ENCODE assay signal across 8 cellular contexts in genomic region chr1:84271452-84272273, GRCh38. TPM values are rescaled to one million over a fixed set of nuclear protein-coding genes. Genes with fewer than 3 reads are reported as not detected.
DNase-seq lines count a peak whose midpoint lies in the region; ATAC-seq and TF ChIP-seq lines count a peak whose summit lies in the region.

No MANE protein-coding gene starts in this region.

- no peak for TF ChIP-seq CTCF in left lung (IDR thresholded peaks at IDR 0.05)

- H3K27me3 ChIP-seq in left lung = no peaks in the 10 kb centered on the region

- no peak overlapping the region for H3K4me3 ChIP-seq in left lung

- DNase-seq in Daoy (ENCODE audit: low read depth) = peak; percentile 34
- DNase-seq in RPMI8226 = peak; percentile 6
- DNase-seq in left lung = no peak
- DNase-seq in NCI-H1436 (lab: John Stamatoyannopoulos, UW) = no peak
- DNase-seq in activated CD4-positive, alpha-beta T cell treated with anti-CD3 and anti-CD28 coated beads for 4 hours = no peak
- DNase-seq in COR-L47 (lab: John Stamatoyannopoulos, UW) = no peak

- intact Hi-C loops in left lung (cut with DNase I) = no loop called here

- peak overlapping the region; percentile 9 to 60 for H3K27ac ChIP-seq in left lung

- H3K4me1 ChIP-seq in left lung = peaks cover 0 to 10% of the 10 kb centered on the region in 2 donors

- ATAC-seq in GM19467 (IDR thresholded peaks at IDR 0.05; ENCODE audit: unreplicated experiment) (peak; percentile 94), HG03432 (IDR thresholded peaks at IDR 0.05; ENCODE audit: unreplicated experiment) (peak; percentile 96), left lung (peak; percentile 56)

- H3K9me3 ChIP-seq in left lung = no peaks in the 10 kb centered on the region

- no peaks in the 10 kb centered on the region for H3K36me3 ChIP-seq in left lung

RNA-seq across cellular contexts. Expression of gene SAMD13, which starts 29.8 kb away (rescaled TPM):
- 1.9 and 5.9 TPM in 2 replicates for total RNA-seq in Daoy (2014; rRNA removed; shearing (Covaris generic))
- total RNA-seq in left lung = 1 to 10 TPM in 1 of 2 donors, under 1 TPM in 1; 0.84 to 1.1 TPM

Comparison
In these comparisons a context has a peak if more than half of its experiments do, and no peak if none do; other contexts are left out.
1. DNase-seq: peak in Daoy (single experiment) and RPMI8226 (single experiment); none in left lung (0 of 2), NCI-H1436 (single experiment), activated CD4-positive, alpha-beta T cell treated with anti-CD3 and anti-CD28 coated beads for 4 hours (0 of 2) and COR-L47 (single experiment).
2. Peak in every context shown above with its lines, with median percentiles within 50 percentile points of each other: ATAC-seq.